1 cellular context compared by ENCODE assay signal in genomic region chr16:28879841-28880588, GRCh38.
TF ChIP-seq lines count a peak whose summit lies in the region.

No MANE protein-coding gene starts in this region.

TF ChIP-seq in K562, 482 proteins besides CTCF, POLR2A, EP300 and RAD21 (continued from another document and continues in another):
- TF ChIP-seq ZBTB40 (IDR thresholded peaks at IDR 0.05), result no peak
- peak; percentile 47; the same call in 1 of the 2 replicates for TF ChIP-seq ZBTB40 (CRISPR knock-in tag; IDR thresholded peaks at IDR 0.05)
- peak; percentile 6; the same call in 1 of the 2 replicates for TF ChIP-seq HCFC1 (IDR thresholded peaks at IDR 0.05; ENCODE audit: low read depth, low read length)
- no peak for TF ChIP-seq MCM7 (IDR thresholded peaks at IDR 0.05)
- TF ChIP-seq CREB5 (CRISPR knock-in tag; IDR thresholded peaks at IDR 0.05), result no peak
- TF ChIP-seq TOE1 (IDR thresholded peaks at IDR 0.05; ENCODE audit: borderline replicate concordance), result peak; percentile 45; the same call in 1 of the 2 replicates
- 0 out of 2 replicates have a peak, but pooled peaks have one; percentile 56 for TF ChIP-seq TOE1 (CRISPR knock-in tag; IDR thresholded peaks at IDR 0.05; ENCODE audit: borderline replicate concordance, low read depth)
- TF ChIP-seq NCOR1 (IDR thresholded peaks at IDR 0.05), result no peak
- TF ChIP-seq TEAD1 (CRISPR knock-in tag; IDR thresholded peaks at IDR 0.05), result peak in 1 of 2 experiments; percentile 94; a peak in 2 of 4 replicates
- TF ChIP-seq HNRNPUL1 (IDR thresholded peaks at IDR 0.05; ENCODE audit: low read length), result no peak
- peak; percentile 70; the same call in 1 of the 2 replicates for TF ChIP-seq ZNF232 (CRISPR knock-in tag; IDR thresholded peaks at IDR 0.05)
- peak; percentile 86 for TF ChIP-seq ZNF224 (CRISPR knock-in tag; IDR thresholded peaks at IDR 0.05)
- TF ChIP-seq POLR2G (IDR thresholded peaks at IDR 0.05; ENCODE audit: low read depth, low read length), result peak; percentile 83
- TF ChIP-seq LARP7 (IDR thresholded peaks at IDR 0.05), result no peak
- peak; percentile 76 for TF ChIP-seq CXXC5 (CRISPR knock-in tag; IDR thresholded peaks at IDR 0.05)
- TF ChIP-seq CHD1 (IDR thresholded peaks at IDR 0.05; ENCODE audit: low read length), result no peak
- TF ChIP-seq ZEB2 (IDR thresholded peaks at IDR 0.05), result no peak
- TF ChIP-seq HOXB6 (CRISPR knock-in tag; IDR thresholded peaks at IDR 0.05; ENCODE audit: borderline replicate concordance), result no peak
- no peak for TF ChIP-seq CLOCK (CRISPR knock-in tag; IDR thresholded peaks at IDR 0.05; ENCODE audit: borderline replicate concordance)
- TF ChIP-seq JUN (IDR thresholded peaks at IDR 0.05; ENCODE audit: borderline replicate concordance, low read depth, low read length), result peak; percentile 22; the same call in 1 of the 2 replicates
- TF ChIP-seq JUN (CRISPR knock-in tag; IDR thresholded peaks at IDR 0.05; ENCODE audit: borderline replicate concordance), result peak; percentile 96
- TF ChIP-seq HMBOX1 (IDR thresholded peaks at IDR 0.05), result no peak
- no peak for TF ChIP-seq PKNOX1 (IDR thresholded peaks at IDR 0.05)
- TF ChIP-seq DACH1 (IDR thresholded peaks at IDR 0.05; ENCODE audit: partially characterized antibody), result peak; percentile 59
- TF ChIP-seq HMGXB4 (CRISPR knock-in tag; IDR thresholded peaks at IDR 0.05), result peak; percentile 75
- TF ChIP-seq GTF2F1 (IDR thresholded peaks at IDR 0.05; ENCODE audit: low read depth, low read length), result no peak
- TF ChIP-seq RNF2 (IDR thresholded peaks at IDR 0.05), result no peak
- TF ChIP-seq PCBP1 (IDR thresholded peaks at IDR 0.05; ENCODE audit: low read depth, low read length, poor library complexity, severe bottlenecking), result no peak
- TF ChIP-seq RREB1 (CRISPR knock-in tag; IDR thresholded peaks at IDR 0.05), result 0 out of 2 replicates have a peak, but pooled peaks have one; percentile 37
- no peak for TF ChIP-seq RUNX1 (IDR thresholded peaks at IDR 0.05; ENCODE audit: low read depth)
- TF ChIP-seq ADNP (tag; IDR thresholded peaks at IDR 0.05), result no peak
- no peak for TF ChIP-seq NFE2L1 (tag; IDR thresholded peaks at IDR 0.05; ENCODE audit: borderline replicate concordance, low read depth)
- TF ChIP-seq FIP1L1 (IDR thresholded peaks at IDR 0.05; ENCODE audit: low read depth, low read length, poor library complexity, severe bottlenecking), result peak; percentile 48
- TF ChIP-seq ZNF830 (CRISPR knock-in tag; IDR thresholded peaks at IDR 0.05), result no peak
- TF ChIP-seq BRD4 (IDR thresholded peaks at IDR 0.05), result no peak
- TF ChIP-seq THRAP3 (IDR thresholded peaks at IDR 0.05; ENCODE audit: borderline replicate concordance), result no peak
